In the genomic region with DNA sequence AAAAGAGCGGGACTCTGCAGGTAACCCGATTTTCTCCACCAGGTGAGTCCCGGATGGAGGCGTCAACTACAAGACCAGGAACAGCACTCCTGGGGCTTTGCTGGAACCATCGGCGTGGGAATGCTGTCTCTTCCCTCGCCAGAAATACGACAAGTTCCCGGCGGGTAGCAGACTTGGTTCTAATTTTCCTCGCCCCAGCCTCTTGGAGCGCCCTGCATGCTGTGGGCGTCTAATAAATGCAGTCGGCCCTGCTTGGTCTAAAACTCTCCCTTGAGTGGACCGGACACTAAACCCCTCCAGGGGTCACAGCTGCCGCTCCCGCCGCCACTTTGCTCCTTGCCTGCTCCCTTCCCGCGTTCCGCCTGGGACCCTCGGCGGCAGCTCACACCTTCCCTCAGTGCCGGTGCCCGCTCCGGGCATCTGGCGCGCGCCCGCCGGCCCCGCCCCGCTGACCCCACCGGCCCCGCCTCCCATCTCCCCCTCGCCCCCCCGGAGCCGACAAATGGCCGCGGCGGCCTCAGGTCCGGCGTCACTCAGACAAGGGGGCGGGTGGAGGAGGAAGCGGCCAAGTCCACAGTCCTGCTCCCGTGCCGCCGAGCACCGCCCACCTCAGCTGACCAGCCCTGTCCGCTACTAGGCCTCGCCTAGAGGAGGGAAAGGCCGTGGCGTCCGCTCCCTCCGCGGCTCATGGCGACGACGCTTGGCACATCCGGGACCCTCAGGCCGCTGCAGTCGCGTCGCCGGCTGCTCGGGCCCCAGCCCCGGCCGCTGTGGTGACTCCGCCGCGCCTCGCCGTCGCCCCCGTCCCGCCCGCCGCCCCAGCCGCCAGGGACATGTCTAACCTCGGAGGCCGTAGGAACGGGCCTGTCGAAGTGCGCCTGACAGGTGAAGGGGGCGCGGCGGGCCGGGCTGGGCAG, we compare ENCODE assay signal across 8 cellular contexts.
DNase-seq lines count a peak whose midpoint lies in the region; ATAC-seq and TF ChIP-seq lines count a peak whose summit lies in the region.

No MANE protein-coding gene starts in this region.

- no peak for TF ChIP-seq EP300 in esophagus muscularis mucosa (IDR thresholded peaks at IDR 0.05)

- no peak for TF ChIP-seq CTCF in AG10803 (conservative IDR thresholded peaks at IDR 0.05; ENCODE audit: low read length)
- no peak for TF ChIP-seq CTCF in OCI-LY7 (conservative IDR thresholded peaks at IDR 0.05; ENCODE audit: low read length)
- peak in 1 of 3 experiments; percentile 8 for TF ChIP-seq CTCF in esophagus muscularis mucosa (IDR thresholded peaks at IDR 0.05)

- POLR2A ChIA-PET in OCI-LY7 (lab: Charles Lee), result interaction anchor here (0.8 to 1.7 kb wide), 3 partner anchors 12 to 65 kb away, joined by 3 to 6 read pairs (median 5); partner anchors contain the start of gene KPNA2

- H3K9me3 ChIP-seq in HUES48 (ENCODE audit: control insufficient read depth, insufficient read depth, low read length) (no peaks in the 10 kb centered on the region), OCI-LY7 (ENCODE audit: low read length) (no peaks in the 10 kb centered on the region), esophagus muscularis mucosa (no peaks in the 10 kb centered on the region), mucosa of rectum (ENCODE audit: control insufficient read depth in 2 of 2, low read length in 2 of 2) (no peaks in the 10 kb centered on the region)

- no peaks in the 10 kb centered on the region for H3K4me1 ChIP-seq in HUES48 (ENCODE audit: control insufficient read depth, insufficient read depth, low read length)
- peaks cover 17% of the 10 kb centered on the region for H3K4me1 ChIP-seq in OCI-LY7 (ENCODE audit: insufficient read depth, low read length, poor library complexity, severe bottlenecking)
- H3K4me1 ChIP-seq in esophagus muscularis mucosa, result peaks cover 9 to 32% (median 29%) of the 10 kb centered on the region in 4 donors
- peaks cover 4 to 5% of the 10 kb centered on the region in 2 donors for H3K4me1 ChIP-seq in mucosa of rectum (ENCODE audit: control insufficient read depth in 2 of 2, insufficient read depth in 2 of 2, low read length in 2 of 2)

- peaks cover 17% of the 10 kb centered on the region; the same call in 1 of the 2 replicates for H3K79me2 ChIP-seq in OCI-LY7 (ENCODE audit: insufficient read depth, low read depth, low read length)

- peak; percentile 90 for ATAC-seq in GM19372 (IDR thresholded peaks at IDR 0.05; ENCODE audit: low read depth, unreplicated experiment)

- H3K36me3 ChIP-seq in HUES48 (ENCODE audit: control insufficient read depth, insufficient read depth, low read length) (no peaks in the 10 kb centered on the region), OCI-LY7 (ENCODE audit: insufficient read depth, low read length) (no peaks in the 10 kb centered on the region), esophagus muscularis mucosa (no peaks in the 10 kb centered on the region), mucosa of rectum (ENCODE audit: control insufficient read depth in 2 of 2, insufficient read depth in 2 of 2, low read length in 2 of 2) (peaks cover 0 to 4% of the 10 kb centered on the region in 2 donors)

- WGBS in esophagus muscularis mucosa, result 8% methylated on average over 54 of the region's 88 CpGs

- BruUV-seq in OCI-LY7 (replicated peaks; lab: Mats Ljungman, UMichigan), result no TSS peak

- H3K4me2 ChIP-seq in OCI-LY7 (ENCODE audit: low read length), result peak overlapping the region; percentile 83

- H3K4me3 ChIP-seq in AG10803 (ENCODE audit: low read length) (peak overlapping the region; percentile 71), HUES48 (ENCODE audit: low read depth, low read length) (peak overlapping the region; percentile 73), OCI-LY7 (ENCODE audit: low read depth, low read length, poor library complexity, severe bottlenecking) (peak overlapping the region; percentile 81), esophagus muscularis mucosa (peak overlapping the region; percentile 88 to 95 (median 92)), mucosa of rectum (ENCODE audit: low read length in 2 of 2) (peak overlapping the region; percentile 69 to 80)

- no peak for TF ChIP-seq POLR2A in esophagus muscularis mucosa (IDR thresholded peaks at IDR 0.05; ENCODE audit: low read depth)

- H4K20me1 ChIP-seq in OCI-LY7 (ENCODE audit: insufficient read depth, low read length), result no peaks in the 10 kb centered on the region

- H3K9ac ChIP-seq in HUES48 (ENCODE audit: low read depth, low read length) (peak overlapping the region; percentile 63; the same call in 1 of the 2 replicates), mucosa of rectum (ENCODE audit: low read depth in 1 of 2, low read length in 2 of 2) (peak overlapping the region; percentile 74 to 93)

- H3K9me2 ChIP-seq in OCI-LY7 (ENCODE audit: insufficient read depth, low read length), result no peaks in the 10 kb centered on the region

- peaks cover 27% of the 10 kb centered on the region for H3K27me3 ChIP-seq in HUES48 (ENCODE audit: control insufficient read depth, insufficient read depth, low read length)
- no peaks in the 10 kb centered on the region for H3K27me3 ChIP-seq in esophagus muscularis mucosa
- no peaks in the 10 kb centered on the region for H3K27me3 ChIP-seq in mucosa of rectum (ENCODE audit: control insufficient read depth in 2 of 2, insufficient read depth in 2 of 2, low read length in 2 of 2)

- CTCF ChIA-PET in OCI-LY7 (lab: Charles Lee; ENCODE audit: unreplicated experiment), result interaction anchor here (0.6 kb wide), 1 partner anchor 20 kb away, joined by 3 read pairs; no protein-coding TSS in a partner anchor

- DNase-seq in AG10803 (ENCODE audit: low read depth) (peak; percentile 85), OCI-LY7 (ENCODE audit: low spot score) (peak; percentile 75), activated T-helper 1 cell treated with Interleukin-2 at 50 U/mL for 16 hours (ENCODE audit: low read depth) (peak; percentile 55), esophagus muscularis mucosa (ENCODE audit: extremely low spot score) (peak; percentile 97)
- DNase-seq in stimulated activated CD8-positive, alpha-beta memory T cell treated with anti-CD3 and anti-CD28 coated beads, Interleukin-2, amount 100 ng/mL, for 48 hours (ENCODE audit: low read depth in 2 of 2), result peak; percentile 47 to 56

- peak overlapping the region; percentile 83 for H2AFZ ChIP-seq in OCI-LY7 (ENCODE audit: low read length)

- peak overlapping the region; percentile 27 for H3K27ac ChIP-seq in HUES48 (ENCODE audit: low read depth, low read length)
- H3K27ac ChIP-seq in OCI-LY7 (ENCODE audit: low read depth, low read length, poor library complexity, severe bottlenecking), result peak overlapping the region; percentile 43
- peak overlapping the region; percentile 93 to 99 (median 95) for H3K27ac ChIP-seq in esophagus muscularis mucosa (replicated peaks in 1 of 4)
- H3K27ac ChIP-seq in mucosa of rectum (ENCODE audit: low read depth in 2 of 2, low read length in 2 of 2), result peak overlapping the region; percentile 81 to 84

- intact Hi-C loops in OCI-LY7 (cut with micrococcal nuclease; ENCODE audit: unreplicated experiment), result no loop called here
- intact Hi-C loops in esophagus muscularis mucosa (cut with DNase I), result no loop called here

Comparison
In these comparisons a context has a peak if more than half of its experiments do, and no peak if none do; other contexts are left out.
1. Peak in every context shown above with its lines: DNase-seq, ATAC-seq, H3K4me3 ChIP-seq and H3K27ac ChIP-seq.
2. H3K27ac ChIP-seq: peak in every context shown above with its lines; median percentile 95 in esophagus muscularis mucosa; 82 in mucosa of rectum; 43 in OCI-LY7; 27 in HUES48.